Comparison of ENCODE assay signal across 8 cellular contexts in genomic region chr5:128905225-128906110, GRCh38. TPM values are rescaled to one million over a fixed set of nuclear protein-coding genes. Genes with fewer than 3 reads are reported as not detected.
DNase-seq lines count a peak whose midpoint lies in the region; ATAC-seq, FAIRE-seq and TF ChIP-seq lines count a peak whose summit lies in the region.

No MANE protein-coding gene starts in this region.

- H3K36me3 ChIP-seq in breast epithelium: no peaks in the 10 kb centered on the region

- TF ChIP-seq POLR2A in breast epithelium (IDR thresholded peaks at IDR 0.05): no peak

- peak; percentile 99 for FAIRE-seq in islet of Langerhans (lab: Jason Lieb, UNC)

- ATAC-seq in GM21619 (IDR thresholded peaks at IDR 0.05; ENCODE audit: unreplicated experiment): peak; percentile 94

- no peaks in the 10 kb centered on the region for H3K27me3 ChIP-seq in breast epithelium

- H3K36me3 Mint-ChIP-seq in activated T-helper 1 cell treated with anti-CD3 and anti-CD28 coated beads, Interleukin-12 subunit alpha, Interleukin-12 subunit beta, Interleukin-2, Interleukin-4 antibody, amounts not matched to agents 30 ng/mL and 10 ng/mL and 1 ng/mL, durations not matched to agents 14 hours and 24 hours and 36 hours (ENCODE audit: low read depth): no peaks in the 10 kb centered on the region

- no peaks in the 10 kb centered on the region for H3K4me1 Mint-ChIP-seq in activated T-helper 1 cell treated with anti-CD3 and anti-CD28 coated beads, Interleukin-12 subunit alpha, Interleukin-12 subunit beta, Interleukin-2, Interleukin-4 antibody, amounts not matched to agents 30 ng/mL and 10 ng/mL and 1 ng/mL, durations not matched to agents 14 hours and 24 hours and 36 hours (ENCODE audit: low read depth)

- intact Hi-C loops in activated T-helper 1 cell treated with anti-CD3 and anti-CD28 coated beads, Interleukin-12 subunit alpha, Interleukin-12 subunit beta, Interleukin-2, Interleukin-4 antibody, amounts not matched to agents 30 ng/mL and 10 ng/mL and 1 ng/mL, durations not matched to agents 14 hours and 24 hours and 36 hours (cut with micrococcal nuclease): loop anchor here (1.0 to 2.0 kb wide), 3 partner anchors 221 to 863 kb away; no protein-coding TSS in a partner anchor
- intact Hi-C loops in breast epithelium (cut with DNase I; ENCODE audit: low total_unique reads): no loop called here

- peak; percentile 1 for DNase-seq in activated T-helper 1 cell treated with Interleukin-2 at 50 U/mL for 16 hours (ENCODE audit: low read depth)
- no peak for DNase-seq in activated T-helper 1 cell treated with anti-CD3 and anti-CD28 coated beads, Interleukin-12 subunit alpha, Interleukin-12 subunit beta, Interleukin-2, Interleukin-4 antibody, amounts not matched to agents 30 ng/mL and 10 ng/mL and 1 ng/mL, durations not matched to agents 14 hours and 24 hours and 36 hours (ENCODE audit: low spot score)
- peak; percentile 34 for DNase-seq in HS-5 (ENCODE audit: low read depth)
- peak; percentile 59 for DNase-seq in RPMI8226
- DNase-seq in breast epithelium (ENCODE audit: low spot score in 2 of 2): no peak
- peak in 5 of 6 experiments; percentile 1 to 34 (median 13) for DNase-seq in stimulated activated naive CD4-positive, alpha-beta T cell (lab: John Stamatoyannopoulos, UW)

- H3K4me1 ChIP-seq in breast epithelium: no peaks in the 10 kb centered on the region

- no peaks in the 10 kb centered on the region for H3K9me3 Mint-ChIP-seq in activated T-helper 1 cell treated with anti-CD3 and anti-CD28 coated beads, Interleukin-12 subunit alpha, Interleukin-12 subunit beta, Interleukin-2, Interleukin-4 antibody, amounts not matched to agents 30 ng/mL and 10 ng/mL and 1 ng/mL, durations not matched to agents 14 hours and 24 hours and 36 hours

- no peaks in the 10 kb centered on the region for H3K27me3 Mint-ChIP-seq in activated T-helper 1 cell treated with anti-CD3 and anti-CD28 coated beads, Interleukin-12 subunit alpha, Interleukin-12 subunit beta, Interleukin-2, Interleukin-4 antibody, amounts not matched to agents 30 ng/mL and 10 ng/mL and 1 ng/mL, durations not matched to agents 14 hours and 24 hours and 36 hours (ENCODE audit: insufficient read depth)

- no peak overlapping the region for H3K4me3 ChIP-seq in breast epithelium

- H3K4me3 Mint-ChIP-seq in activated T-helper 1 cell treated with anti-CD3 and anti-CD28 coated beads, Interleukin-12 subunit alpha, Interleukin-12 subunit beta, Interleukin-2, Interleukin-4 antibody, amounts not matched to agents 30 ng/mL and 10 ng/mL and 1 ng/mL, durations not matched to agents 14 hours and 24 hours and 36 hours: no peak overlapping the region

- no peak overlapping the region for H3K27ac ChIP-seq in breast epithelium

- peak; percentile 40 to 69 (median 55) for TF ChIP-seq CTCF in breast epithelium (IDR thresholded peaks at IDR 0.05)

- H3K9me3 ChIP-seq in breast epithelium: no peaks in the 10 kb centered on the region

- no peak overlapping the region for H3K27ac Mint-ChIP-seq in activated T-helper 1 cell treated with anti-CD3 and anti-CD28 coated beads, Interleukin-12 subunit alpha, Interleukin-12 subunit beta, Interleukin-2, Interleukin-4 antibody, amounts not matched to agents 30 ng/mL and 10 ng/mL and 1 ng/mL, durations not matched to agents 14 hours and 24 hours and 36 hours

RNA-seq across cellular contexts. Expression of gene SLC27A6, which starts 59.8 kb away (rescaled TPM):
- total RNA-seq in activated T-helper 1 cell treated with anti-CD3 and anti-CD28 coated beads, Interleukin-12 subunit alpha, Interleukin-12 subunit beta, Interleukin-2, Interleukin-4 antibody, amounts not matched to agents 30 ng/mL and 10 ng/mL and 1 ng/mL, durations not matched to agents 14 hours and 24 hours and 36 hours: not detected in 2 replicates
- total RNA-seq in breast epithelium: 10 to 100 TPM in 1 of 3 donors, 1 to 10 TPM in 1, under 1 TPM in 1; 0.48 to 12.6 (median 4.3) TPM

Comparison
In these comparisons a context has a peak if more than half of its experiments do, and no peak if none do; other contexts are left out.
1. DNase-seq: peak in activated T-helper 1 cell treated with Interleukin-2 at 50 U/mL for 16 hours (single experiment), HS-5 (single experiment), RPMI8226 (single experiment) and stimulated activated naive CD4-positive, alpha-beta T cell (5 of 6); none in activated T-helper 1 cell treated with anti-CD3 and anti-CD28 coated beads, Interleukin-12 subunit alpha, Interleukin-12 subunit beta, Interleukin-2, Interleukin-4 antibody, amounts not matched to agents 30 ng/mL and 10 ng/mL and 1 ng/mL, durations not matched to agents 14 hours and 24 hours and 36 hours (single experiment) and breast epithelium (0 of 2).